ENCODE assay signal across 13 cellular contexts in genomic region chr11:47443028-47443700, GRCh38. TPM values are rescaled to one million over a fixed set of nuclear protein-coding genes. Genes with fewer than 3 reads are reported as not detected.
DNase-seq lines count a peak whose midpoint lies in the region; ATAC-seq and TF ChIP-seq lines count a peak whose summit lies in the region.
"Had no signal": no experiment of that assay in that cellular context is flagged by ENCODE, and none has a peak within 500 bp of the region (broad histone marks: within the 10 kb centered on the region; RNA-seq: fewer than 3 reads in every experiment).

No MANE protein-coding gene starts in this region.

- no peaks in the 10 kb centered on the region for H3K27me3 ChIP-seq in H9 (ENCODE audit: insufficient read depth, low read length)
- no peaks in the 10 kb centered on the region for H3K27me3 ChIP-seq in foreskin keratinocyte
- no peaks in the 10 kb centered on the region for H3K27me3 ChIP-seq in colonic mucosa

- H3K79me1 ChIP-seq in H9 (ENCODE audit: insufficient read depth, low read depth, low read length, poor library complexity, severe bottlenecking), result no peaks in the 10 kb centered on the region

- H3K9me2 ChIP-seq in OCI-LY7 (ENCODE audit: insufficient read depth, low read length), result no peaks in the 10 kb centered on the region

- POLR2A ChIA-PET in OCI-LY7 (lab: Charles Lee), result interaction anchor here (0.7 to 1.7 kb wide), 7 partner anchors 9 to 272 kb away, joined by 3 to 10 read pairs (median 3); partner anchors contain the start of gene AGBL2

- no peak overlapping the region for H3K14ac ChIP-seq in H9 (ENCODE audit: insufficient read depth, low read length)

- H3K27ac Mint-ChIP-seq in H9, result peak overlapping the region in 1 of 3 experiments; percentile 45; a peak in 1 of 7 replicates

- H2AK5ac ChIP-seq in H9 (ENCODE audit: insufficient read length, low read length), result no peak overlapping the region

- H3K36me3 Mint-ChIP-seq in H9 (ENCODE audit: insufficient read depth in 1 of 3, low read depth in 3 of 3), result no peaks in the 10 kb centered on the region

- H4K91ac ChIP-seq in H9 (ENCODE audit: insufficient read length, low read depth, low read length), result no peak overlapping the region

- ATAC-seq in foreskin keratinocyte (peak; percentile 57), GM18858 (IDR thresholded peaks at IDR 0.05; ENCODE audit: unreplicated experiment) (no peak), GM21515 (IDR thresholded peaks at IDR 0.05; ENCODE audit: unreplicated experiment) (no peak)
- ATAC-seq: esophagus mucosa had no signal

- H4K5ac ChIP-seq in H9 (ENCODE audit: insufficient read length, low read depth, low read length), result no peak overlapping the region

- H2BK12ac ChIP-seq in H9 (ENCODE audit: insufficient read length, low read depth, low read length), result no peak overlapping the region

- no peak overlapping the region for H2BK15ac ChIP-seq in H9 (ENCODE audit: low read depth, low read length)

- H3K4me1 ChIP-seq in H9 (ENCODE audit: insufficient read depth, low read length) (no peaks in the 10 kb centered on the region), OCI-LY7 (ENCODE audit: insufficient read depth, low read length, poor library complexity, severe bottlenecking) (peaks cover 10% of the 10 kb centered on the region), foreskin keratinocyte (no peaks in the 10 kb centered on the region), colonic mucosa (no peaks in the 10 kb centered on the region)
- H3K4me1 ChIP-seq: parathyroid adenoma had no signal

- intact Hi-C loops in OCI-LY7 (cut with micrococcal nuclease; ENCODE audit: unreplicated experiment) (no loop called here), colonic mucosa (cut with DNase I) (no loop called here)

- H3K4me3 ChIP-seq in OCI-LY7 (ENCODE audit: low read depth, low read length, poor library complexity, severe bottlenecking) (no peak overlapping the region), colonic mucosa (no peak overlapping the region)

- no peak overlapping the region for H2BK120ac ChIP-seq in H9 (ENCODE audit: low read depth, low read length, poor library complexity, severe bottlenecking)

- H3K18ac ChIP-seq in H9 (ENCODE audit: insufficient read length, low read depth, low read length), result no peak overlapping the region

- H2BK5ac ChIP-seq in H9 (ENCODE audit: insufficient read length, low read length), result no peak overlapping the region

- WGBS in H9 (ENCODE audit: extremely low coverage, insufficient read length, low lambda C conversion rate), result no CpG with 5 or more reads among the region's 12 CpGs

- H3K9ac ChIP-seq in H9 (ENCODE audit: extremely low read depth, insufficient read length, low read length) (no peak overlapping the region), colonic mucosa (ENCODE audit: low read depth in 2 of 2, low read length in 2 of 2) (no peak overlapping the region)
- H3K9ac ChIP-seq: parathyroid adenoma had no signal

- no peak overlapping the region for H3T11ph ChIP-seq in H9 (ENCODE audit: low read length)

- CTCF ChIA-PET in OCI-LY7 (lab: Charles Lee; ENCODE audit: unreplicated experiment), result interaction anchor here (0.5 to 0.8 kb wide), 4 partner anchors 9 to 99 kb away, joined by 3 to 6 read pairs (median 4); no protein-coding TSS in a partner anchor

- peak; percentile 40; the same call in 2 of the 3 replicates for TF ChIP-seq CTCF in H9 (conservative IDR thresholded peaks at IDR 0.05)
- TF ChIP-seq CTCF in OCI-LY7 (conservative IDR thresholded peaks at IDR 0.05; ENCODE audit: low read length), result peak; percentile 68
- TF ChIP-seq CTCF in foreskin keratinocyte (conservative IDR thresholded peaks at IDR 0.05), result peak; percentile 25
- no peak for TF ChIP-seq CTCF in colonic mucosa (IDR thresholded peaks at IDR 0.05)

- no peak overlapping the region for H3K23ac ChIP-seq in H9 (ENCODE audit: insufficient read length, low read depth, low read length)

- H3K27me3 Mint-ChIP-seq in H9 (ENCODE audit: low read depth), result no peaks in the 10 kb centered on the region

- peaks cover 4% of the 10 kb centered on the region in 2 experiments; a peak in 2 of 4 replicates for H3K4me1 Mint-ChIP-seq in H9

- H3K4me2 ChIP-seq in H9 (ENCODE audit: insufficient read depth, insufficient read length, low read length), result no peak overlapping the region
- peak overlapping the region; percentile 38; the same call in 1 of the 2 replicates for H3K4me2 ChIP-seq in OCI-LY7 (ENCODE audit: low read length)

- no peak overlapping the region for H3K4ac ChIP-seq in H9 (ENCODE audit: low read depth, low read length)

- H3K27ac ChIP-seq in H9 (ENCODE audit: insufficient read length, low read depth, low read length) (no peak overlapping the region), OCI-LY7 (ENCODE audit: low read depth, low read length, poor library complexity, severe bottlenecking) (no peak overlapping the region), foreskin keratinocyte (no peak overlapping the region), colonic mucosa (no peak overlapping the region)
- H3K27ac ChIP-seq: parathyroid adenoma had no signal

- H4K20me1 ChIP-seq in H9 (ENCODE audit: control insufficient read depth, insufficient read depth, insufficient read length), result no peaks in the 10 kb centered on the region
- H4K20me1 ChIP-seq in OCI-LY7 (ENCODE audit: insufficient read depth, low read length), result no peaks in the 10 kb centered on the region

- no peaks in the 10 kb centered on the region for H3K9me3 Mint-ChIP-seq in H9

- H3K4me3 Mint-ChIP-seq in H9, result no peak overlapping the region; a peak in 1 of 5 replicates

- BruUV-seq in OCI-LY7 (replicated peaks; lab: Mats Ljungman, UMichigan), result no TSS peak

- H2BK20ac ChIP-seq in H9 (ENCODE audit: low read depth, low read length, poor library complexity, severe bottlenecking), result no peak overlapping the region

- H2AFZ ChIP-seq in H9 (ENCODE audit: low read length) (no peak overlapping the region), OCI-LY7 (ENCODE audit: low read length) (peak overlapping the region; percentile 94)
- H2AFZ ChIP-seq: parathyroid adenoma had no signal

- no peaks in the 10 kb centered on the region for H3K23me2 ChIP-seq in H9 (ENCODE audit: insufficient read length, low read depth, low read length, poor library complexity, severe bottlenecking)

- DNase-seq in COLO668 (lab: John Stamatoyannopoulos, UW; ENCODE audit: unreplicated experiment) (peak; percentile 58), H9 (no peak), OCI-LY7 (ENCODE audit: low spot score) (peak; percentile 86), foreskin keratinocyte (no peak), colonic mucosa (no peak)
- no peak for DNase-seq in activated naive CD4-positive, alpha-beta T cell treated with anti-CD3 and anti-CD28 coated beads, Interleukin-2, amount 50 U/mL, for 16 hours
- DNase-seq: activated CD8-positive, alpha-beta memory T cell treated with anti-CD3 and anti-CD28 coated beads, Interleukin-2, amount 50 U/mL, for 4 hours; MV-4-11; T-helper 1 cell had no signal

- H3K9me3 ChIP-seq in H9 (ENCODE audit: control insufficient read depth, low read depth, low read length) (no peaks in the 10 kb centered on the region), OCI-LY7 (ENCODE audit: low read length) (no peaks in the 10 kb centered on the region), colonic mucosa (no peaks in the 10 kb centered on the region)

- no peaks in the 10 kb centered on the region for H3K79me2 ChIP-seq in H9 (ENCODE audit: insufficient read depth, low read length)
- H3K79me2 ChIP-seq in OCI-LY7 (ENCODE audit: insufficient read depth, low read depth, low read length), result no peaks in the 10 kb centered on the region
- H3K79me2 ChIP-seq: parathyroid adenoma had no signal

- H4K8ac ChIP-seq in H9 (replicated peaks; ENCODE audit: insufficient read length, low read depth, low read length), result no peak overlapping the region

- H3K56ac ChIP-seq in H9 (ENCODE audit: insufficient read length, low read depth, low read length), result no peak overlapping the region

- H3K36me3 ChIP-seq in OCI-LY7 (ENCODE audit: insufficient read depth, low read length), result no peaks in the 10 kb centered on the region
- no peaks in the 10 kb centered on the region for H3K36me3 ChIP-seq in colonic mucosa

RNA-seq across cellular contexts. Expression of gene RAPSN, which starts 5.8 kb away (rescaled TPM):
- total RNA-seq in H9 (2021), result 0.48 TPM in 1 of 2 replicates, not detected in the other
- 0.26 TPM in 1 of 2 replicates, not detected in the other for total RNA-seq in OCI-LY7 (2014; rRNA removed; shearing (Covaris generic))
- total RNA-seq in OCI-LY7 (2022), result not detected in 2 replicates
- total RNA-seq in foreskin keratinocyte, result 0.14 and 0.18 TPM in 2 replicates
- polyA plus RNA-seq in foreskin keratinocyte, result 0.10 and 0.32 TPM in 2 replicates
- not detected for total RNA-seq in colonic mucosa

RNA-seq across cellular contexts. Expression of gene PSMC3, which starts 16.9 kb away (rescaled TPM):
- total RNA-seq in H9 (2021), result 179 TPM in 2 replicates
- total RNA-seq in OCI-LY7 (2014; rRNA removed; shearing (Covaris generic)), result 122 and 135 TPM in 2 replicates
- total RNA-seq in OCI-LY7 (2022), result 127 and 144 TPM in 2 replicates
- total RNA-seq in foreskin keratinocyte, result 209 and 242 TPM in 2 replicates
- 249 and 296 TPM in 2 replicates for polyA plus RNA-seq in foreskin keratinocyte
- total RNA-seq in colonic mucosa, result 100 to 1,000 TPM in 1 of 2 donors, 10 to 100 TPM in 1; 74.4 to 152 TPM

RNA-seq across cellular contexts. Expression of gene SLC39A13, which starts 34.8 kb away (rescaled TPM):
- 25.8 and 29.2 TPM in 2 replicates for total RNA-seq in H9 (2021)
- total RNA-seq in OCI-LY7 (2014; rRNA removed; shearing (Covaris generic)), result 31.6 and 31.8 TPM in 2 replicates
- 30.5 and 33.9 TPM in 2 replicates for total RNA-seq in OCI-LY7 (2022)
- total RNA-seq in foreskin keratinocyte, result 48.2 and 58.1 TPM in 2 replicates
- 64.6 and 70.8 TPM in 2 replicates for polyA plus RNA-seq in foreskin keratinocyte
- 10 to 100 TPM; 14.3 to 18.6 TPM for total RNA-seq in colonic mucosa

Comparison
In these comparisons a context has a peak if more than half of its experiments do, and no peak if none do; other contexts are left out.
1. DNase-seq: peak in COLO668 (single experiment) and OCI-LY7 (single experiment); none in H9 (single experiment), foreskin keratinocyte (0 of 2), colonic mucosa (single experiment) and activated naive CD4-positive, alpha-beta T cell treated with anti-CD3 and anti-CD28 coated beads, Interleukin-2, amount 50 U/mL, for 16 hours (single experiment).